Comparison of ENCODE assay signal across 1 cellular context in the genomic region with DNA sequence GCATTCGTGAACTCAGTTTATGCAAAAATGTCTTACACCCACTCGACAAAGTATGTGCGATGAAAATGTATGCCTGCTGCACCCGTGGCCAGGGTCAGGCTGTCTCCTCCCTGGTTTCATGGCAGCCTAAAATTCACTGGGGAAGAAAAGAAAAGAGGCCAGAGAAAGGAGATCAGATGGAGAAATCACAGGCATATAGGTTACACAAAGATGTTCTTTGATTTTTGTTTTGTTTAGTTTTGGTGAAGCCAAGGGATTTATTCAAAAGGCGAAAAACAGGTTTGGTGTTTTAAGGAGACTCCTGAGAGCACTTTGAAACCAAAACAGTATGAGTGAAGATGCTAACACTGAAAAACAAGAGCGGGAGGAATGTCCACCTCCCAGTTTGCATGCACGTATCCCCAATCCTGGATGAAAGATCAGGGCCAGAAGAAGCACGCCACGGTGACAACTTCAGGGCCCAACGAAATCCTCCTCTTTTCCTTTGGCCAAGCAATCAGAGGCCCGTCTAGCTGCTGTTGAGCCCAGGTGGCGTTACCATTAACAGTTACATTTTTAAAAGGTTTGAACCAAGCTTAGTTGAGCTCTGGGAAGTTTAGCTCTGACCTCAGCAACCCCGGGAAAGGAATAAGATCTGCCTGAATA.
TF ChIP-seq lines count a peak whose summit lies in the region.

No MANE protein-coding gene starts in this region.

TF ChIP-seq in SK-N-SH treated with all-trans-retinoic acid at 6 μM for 48 hours, 23 proteins besides CTCF, POLR2A, EP300 and RAD21 (continued from another document):
- TF ChIP-seq, protein P1, sequence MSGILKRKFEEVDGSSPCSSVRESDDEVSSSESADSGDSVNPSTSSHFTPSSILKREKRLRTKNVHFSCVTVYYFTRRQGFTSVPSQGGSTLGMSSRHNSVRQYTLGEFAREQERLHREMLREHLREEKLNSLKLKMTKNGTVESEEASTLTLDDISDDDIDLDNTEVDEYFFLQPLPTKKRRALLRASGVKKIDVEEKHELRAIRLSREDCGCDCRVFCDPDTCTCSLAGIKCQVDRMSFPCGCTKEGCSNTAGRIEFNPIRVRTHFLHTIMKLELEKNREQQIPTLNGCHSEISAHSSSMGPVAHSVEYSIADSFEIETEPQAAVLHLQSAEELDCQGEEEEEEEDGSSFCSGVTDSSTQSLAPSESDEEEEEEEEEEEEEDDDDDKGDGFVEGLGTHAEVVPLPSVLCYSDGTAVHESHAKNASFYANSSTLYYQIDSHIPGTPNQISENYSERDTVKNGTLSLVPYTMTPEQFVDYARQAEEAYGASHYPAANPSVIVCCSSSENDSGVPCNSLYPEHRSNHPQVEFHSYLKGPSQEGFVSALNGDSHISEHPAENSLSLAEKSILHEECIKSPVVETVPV (CRISPR knock-in tag; IDR thresholded peaks at IDR 0.05): no peak
- TF ChIP-seq ZNF565 (CRISPR knock-in tag; conservative IDR thresholded peaks at IDR 0.05; ENCODE audit: low read depth): no peak
- no peak for TF ChIP-seq ZFP30 (CRISPR knock-in tag; IDR thresholded peaks at IDR 0.05)
- no peak for TF ChIP-seq PPARA (CRISPR knock-in tag; IDR thresholded peaks at IDR 0.05; ENCODE audit: borderline replicate concordance)
- TF ChIP-seq BACH2 (CRISPR knock-in tag; IDR thresholded peaks at IDR 0.05; ENCODE audit: borderline replicate concordance): no peak
- TF ChIP-seq TCF4 (CRISPR knock-in tag; IDR thresholded peaks at IDR 0.05; ENCODE audit: borderline replicate concordance): no peak
